Comparison of ENCODE assay signal across 1 cellular context in genomic region chr4:173332963-173333657, GRCh38.
TF ChIP-seq lines count a peak whose summit lies in the region.

No MANE protein-coding gene starts in this region.

TF ChIP-seq in GM23338, 12 proteins besides CTCF, POLR2A, EP300 and RAD21 (continued from another document):
- TF ChIP-seq, protein P1, sequence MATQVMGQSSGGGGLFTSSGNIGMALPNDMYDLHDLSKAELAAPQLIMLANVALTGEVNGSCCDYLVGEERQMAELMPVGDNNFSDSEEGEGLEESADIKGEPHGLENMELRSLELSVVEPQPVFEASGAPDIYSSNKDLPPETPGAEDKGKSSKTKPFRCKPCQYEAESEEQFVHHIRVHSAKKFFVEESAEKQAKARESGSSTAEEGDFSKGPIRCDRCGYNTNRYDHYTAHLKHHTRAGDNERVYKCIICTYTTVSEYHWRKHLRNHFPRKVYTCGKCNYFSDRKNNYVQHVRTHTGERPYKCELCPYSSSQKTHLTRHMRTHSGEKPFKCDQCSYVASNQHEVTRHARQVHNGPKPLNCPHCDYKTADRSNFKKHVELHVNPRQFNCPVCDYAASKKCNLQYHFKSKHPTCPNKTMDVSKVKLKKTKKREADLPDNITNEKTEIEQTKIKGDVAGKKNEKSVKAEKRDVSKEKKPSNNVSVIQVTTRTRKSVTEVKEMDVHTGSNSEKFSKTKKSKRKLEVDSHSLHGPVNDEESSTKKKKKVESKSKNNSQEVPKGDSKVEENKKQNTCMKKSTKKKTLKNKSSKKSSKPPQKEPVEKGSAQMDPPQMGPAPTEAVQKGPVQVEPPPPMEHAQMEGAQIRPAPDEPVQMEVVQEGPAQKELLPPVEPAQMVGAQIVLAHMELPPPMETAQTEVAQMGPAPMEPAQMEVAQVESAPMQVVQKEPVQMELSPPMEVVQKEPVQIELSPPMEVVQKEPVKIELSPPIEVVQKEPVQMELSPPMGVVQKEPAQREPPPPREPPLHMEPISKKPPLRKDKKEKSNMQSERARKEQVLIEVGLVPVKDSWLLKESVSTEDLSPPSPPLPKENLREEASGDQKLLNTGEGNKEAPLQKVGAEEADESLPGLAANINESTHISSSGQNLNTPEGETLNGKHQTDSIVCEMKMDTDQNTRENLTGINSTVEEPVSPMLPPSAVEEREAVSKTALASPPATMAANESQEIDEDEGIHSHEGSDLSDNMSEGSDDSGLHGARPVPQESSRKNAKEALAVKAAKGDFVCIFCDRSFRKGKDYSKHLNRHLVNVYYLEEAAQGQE (IDR thresholded peaks at IDR 0.05; ENCODE audit: unreplicated experiment) = no peak
- TF ChIP-seq EZH2phosphoT487 (IDR thresholded peaks at IDR 0.05; ENCODE audit: unreplicated experiment) (no peak), JUNB (IDR thresholded peaks at IDR 0.05; ENCODE audit: unreplicated experiment) (no peak)
